Comparison of ENCODE assay signal across 1 cellular context in genomic region chr3:11826628-11827265, GRCh38.
TF ChIP-seq lines count a peak whose summit lies in the region.

No MANE protein-coding gene starts in this region.

TF ChIP-seq in HepG2, 621 proteins besides CTCF, POLR2A, EP300 and RAD21:
- TF ChIP-seq ZNF629 (CRISPR knock-in tag; conservative IDR thresholded peaks at IDR 0.05) (peak; percentile 87), ZNF530 (CRISPR knock-in tag; IDR thresholded peaks at IDR 0.05; ENCODE audit: low read depth) (no peak)
